In genomic region chr1:79777481-79778219, GRCh38 we compare ENCODE assay signal across 10 cellular contexts.
DNase-seq lines count a peak whose midpoint lies in the region; ATAC-seq and TF ChIP-seq lines count a peak whose summit lies in the region.
"Had no signal": no experiment of that assay in that cellular context is flagged by ENCODE, and none has a peak within 500 bp of the region (broad histone marks: within the 10 kb centered on the region; RNA-seq: fewer than 3 reads in every experiment).

No MANE protein-coding gene starts in this region.

- H3K9me3 ChIP-seq in adrenal gland (replicated peaks in 1 of 3) = no peaks in the 10 kb centered on the region

- no peaks in the 10 kb centered on the region for H3K4me1 ChIP-seq in adrenal gland (replicated peaks in 1 of 2)

- H3K27me3 Mint-ChIP-seq in naive B cell = no peaks in the 10 kb centered on the region
- H3K27me3 Mint-ChIP-seq in nephron progenitor cell (ENCODE audit: low read depth, poor library complexity) = peaks cover 3% of the 10 kb centered on the region
- H3K27me3 Mint-ChIP-seq: central memory CD8-positive, alpha-beta T cell had no signal

- no peak overlapping the region for H3K4me3 ChIP-seq in adrenal gland

- intact Hi-C loops in adrenal gland (cut with DNase I) = no loop called here

- no peaks in the 10 kb centered on the region for H3K27me3 ChIP-seq in adrenal gland

- peak; percentile 96 for ATAC-seq in GM19328 (IDR thresholded peaks at IDR 0.05; ENCODE audit: unreplicated experiment)
- peak; percentile 98 for ATAC-seq in HG02840 (IDR thresholded peaks at IDR 0.05; ENCODE audit: low FRiP score, unreplicated experiment)
- peak; percentile 82 to 97 for ATAC-seq in naive B cell (ENCODE audit: low read depth in 2 of 2)

- no peak for TF ChIP-seq POLR2A in adrenal gland (IDR thresholded peaks at IDR 0.05)

- no peaks in the 10 kb centered on the region for H3K36me3 ChIP-seq in adrenal gland (replicated peaks in 1 of 2)

- 67 to 78% (median 69%) methylated on average over 2 of the region's 2 CpGs for WGBS in adrenal gland, 4 donors

- TF ChIP-seq CTCF in nephron progenitor cell (IDR thresholded peaks at IDR 0.05) = no peak
- no peak for TF ChIP-seq CTCF in adrenal gland (IDR thresholded peaks at IDR 0.05)

- no peaks in the 10 kb centered on the region for H3K4me1 Mint-ChIP-seq in naive B cell
- H3K4me1 Mint-ChIP-seq in nephron progenitor cell = no peaks in the 10 kb centered on the region
- H3K4me1 Mint-ChIP-seq: central memory CD8-positive, alpha-beta T cell had no signal

- H3K36me3 Mint-ChIP-seq in naive B cell (no peaks in the 10 kb centered on the region), nephron progenitor cell (ENCODE audit: low read depth) (no peaks in the 10 kb centered on the region)

- H3K9me3 Mint-ChIP-seq in naive B cell (peaks cover 0 to 2% (median 0%) of the 10 kb centered on the region in 7 donors), nephron progenitor cell (no peaks in the 10 kb centered on the region)

- peak; percentile 7 for DNase-seq in KG1 (lab: John Stamatoyannopoulos, UW)
- peak; percentile 13 for DNase-seq in naive B cell
- DNase-seq in stimulated activated CD4-positive, alpha-beta T cell treated with anti-CD3 and anti-CD28 coated beads, Interleukin-2, amount 100 ng/mL, for 48 hours = no peak
- no peak for DNase-seq in nephron progenitor cell
- DNase-seq in HK-2 (ENCODE audit: unreplicated experiment) = no peak
- DNase-seq in adrenal gland = no peak
- DNase-seq: IMR-90 had no signal

- no peak overlapping the region for H3K27ac ChIP-seq in adrenal gland

- H3K4me3 Mint-ChIP-seq in naive B cell (no peak overlapping the region), nephron progenitor cell (no peak overlapping the region)
- H3K4me3 Mint-ChIP-seq: central memory CD8-positive, alpha-beta T cell had no signal

- H3K27ac Mint-ChIP-seq in naive B cell = peak overlapping the region in 1 of 6 donors; percentile 1
- H3K27ac Mint-ChIP-seq in nephron progenitor cell = no peak overlapping the region

Comparison
In these comparisons a context has a peak if more than half of its experiments do, and no peak if none do; other contexts are left out.
1. DNase-seq: peak in KG1 (single experiment) and naive B cell (single experiment); none in stimulated activated CD4-positive, alpha-beta T cell treated with anti-CD3 and anti-CD28 coated beads, Interleukin-2, amount 100 ng/mL, for 48 hours (0 of 2), nephron progenitor cell (single experiment), HK-2 (single experiment) and adrenal gland (0 of 7).
2. Peak in every context shown above with its lines, with median percentiles within 50 percentile points of each other: ATAC-seq.